ENCODE assay signal across 7 cellular contexts in genomic region chr5:161544350-161544765, GRCh38. TPM values are rescaled to one million over a fixed set of nuclear protein-coding genes. Genes with fewer than 3 reads are reported as not detected.
DNase-seq lines count a peak whose midpoint lies in the region; ATAC-seq, FAIRE-seq and TF ChIP-seq lines count a peak whose summit lies in the region.

No MANE protein-coding gene starts in this region.

- H3K27me3 ChIP-seq in bronchial epithelial cell (ENCODE audit: control insufficient read depth, insufficient read depth, low read length) (peaks cover 22% of the 10 kb centered on the region), liver (ENCODE audit: control insufficient read depth in 4 of 4, insufficient read depth in 4 of 4, low read length in 3 of 4) (peaks cover 4 to 33% (median 9%) of the 10 kb centered on the region in 4 donors)

- no peak overlapping the region for H3K4me3 ChIP-seq in bronchial epithelial cell (ENCODE audit: low read depth, low read length)
- H3K4me3 ChIP-seq in liver (ENCODE audit: low read depth in 1 of 3, low read length in 3 of 3) = no peak overlapping the region

- H3K9me3 ChIP-seq in liver (ENCODE audit: control insufficient read depth in 4 of 4, low read length in 3 of 4) = no peaks in the 10 kb centered on the region

- H3K27ac ChIP-seq in liver (ENCODE audit: low read depth in 1 of 2, low read length in 2 of 2) = no peak overlapping the region

- peak; percentile 65 to 78 for TF ChIP-seq RAD21 in liver (IDR thresholded peaks at IDR 0.05)

- WGBS in liver = 2% methylated on average over 7 of the region's 7 CpGs

- TF ChIP-seq CTCF in D721Med (IDR thresholded peaks at IDR 0.05; ENCODE audit: insufficient read depth, missing control alignments) = peak; percentile 85
- peak; percentile 85 for TF ChIP-seq CTCF in bronchial epithelial cell (IDR thresholded peaks at IDR 0.05; ENCODE audit: insufficient read depth, low read length, severe bottlenecking)
- TF ChIP-seq CTCF in liver (IDR thresholded peaks at IDR 0.05; ENCODE audit: low read depth, low read length, missing input control) = peak; percentile 61

- H3K9ac ChIP-seq in liver (ENCODE audit: low read depth in 1 of 2, low read length in 2 of 2) = no peak overlapping the region

- H3K4me1 ChIP-seq in liver (ENCODE audit: control insufficient read depth in 4 of 4, insufficient read depth in 4 of 4, low read length in 3 of 4) = peaks cover 13 to 27% (median 17%) of the 10 kb centered on the region in 4 donors

- peak; percentile 39 for ATAC-seq in GM18517 (IDR thresholded peaks at IDR 0.05; ENCODE audit: unreplicated experiment)
- ATAC-seq in HG03039 (IDR thresholded peaks at IDR 0.05; ENCODE audit: unreplicated experiment) = peak; percentile 57

- DNase-seq in D721Med (ENCODE audit: insufficient read length, low spot score) = peak; percentile 16
- DNase-seq in NCI-H748 (lab: John Stamatoyannopoulos, UW; ENCODE audit: unreplicated experiment) = peak; percentile 60
- DNase-seq in bronchial epithelial cell (ENCODE audit: low read depth) = peak; percentile 40
- no peak for DNase-seq in NCI-H226

- FAIRE-seq in D721Med (lab: Jason Lieb, UNC) (peak; percentile 64), bronchial epithelial cell (lab: Jason Lieb, UNC) (no peak)

- H3K36me3 ChIP-seq in bronchial epithelial cell (ENCODE audit: control insufficient read depth, insufficient read depth, low read length) (no peaks in the 10 kb centered on the region), liver (ENCODE audit: control insufficient read depth in 4 of 4, insufficient read depth in 3 of 4, low read depth in 1 of 4, low read length in 3 of 4) (no peaks in the 10 kb centered on the region)

TF ChIP-seq in liver, 16 proteins besides CTCF, POLR2A, EP300 and RAD21:
- TF ChIP-seq MAX (IDR thresholded peaks at IDR 0.05) = peak; percentile 55
- TF ChIP-seq FOXA2 (IDR thresholded peaks at IDR 0.05) = no peak
- no peak for TF ChIP-seq NR2F2 (IDR thresholded peaks at IDR 0.05)

RNA-seq across cellular contexts. Expression of gene GABRB2, which starts 2.2 kb away (rescaled TPM):
- not detected in 2 replicates for total RNA-seq in bronchial epithelial cell
- under 1 TPM in 1 of 2 donors, not detected in 1; 0.08 TPM for total RNA-seq in liver
- not detected for polyA plus RNA-seq in liver
